10 cellular contexts compared by ENCODE assay signal in the genomic region with DNA sequence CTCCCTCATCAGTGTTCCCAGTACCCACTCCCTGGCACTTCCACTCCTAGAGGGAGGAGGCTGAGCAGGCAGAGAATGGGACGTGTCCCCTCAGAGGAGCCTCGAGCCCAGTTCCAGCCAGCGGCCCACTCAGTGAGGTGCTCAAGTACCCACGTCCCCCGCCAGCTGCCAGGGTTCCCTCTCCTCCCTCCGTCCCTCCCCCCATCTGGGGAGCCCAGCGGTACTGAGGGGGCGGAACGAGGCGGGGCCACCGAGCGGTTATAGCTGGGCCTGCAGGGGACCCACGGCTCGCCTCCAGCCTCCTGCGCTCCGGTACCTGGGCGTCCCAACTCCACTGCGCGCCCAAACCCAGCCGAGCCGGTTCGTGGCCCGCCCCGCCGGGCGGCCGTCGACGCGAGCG. TPM values are rescaled to one million over a fixed set of nuclear protein-coding genes. Genes with fewer than 3 reads are reported as not detected.
DNase-seq lines count a peak whose midpoint lies in the region; ATAC-seq and TF ChIP-seq lines count a peak whose summit lies in the region.
"Had no signal": no experiment of that assay in that cellular context is flagged by ENCODE, and none has a peak within 500 bp of the region (broad histone marks: within the 10 kb centered on the region; RNA-seq: fewer than 3 reads in every experiment).

A gene (plus strand): TSS at position 286 of the 400 bp plus-strand sequence.

- H3K36me3 ChIP-seq in spleen (no peaks in the 10 kb centered on the region), ascending aorta (no peaks in the 10 kb centered on the region)

- H3K27me3 ChIP-seq in spleen (replicated peaks in 1 of 7) (peaks cover 0 to 64% (median 32%) of the 10 kb centered on the region in 7 donors), ascending aorta (no peaks in the 10 kb centered on the region)

- peak; percentile 30 for DNase-seq in NCI-H345 (lab: John Stamatoyannopoulos, UW)
- DNase-seq in NCI-H345 treated with DMSO at 0.1 percent for 48 hours (lab: John Stamatoyannopoulos, UW; ENCODE audit: unreplicated experiment): no peak
- peak; percentile 91 to 95 for DNase-seq in NCI-H524 (lab: John Stamatoyannopoulos, UW)
- DNase-seq in coronary artery (ENCODE audit: low spot score): no peak
- DNase-seq in spleen: peak; percentile 74
- DNase-seq in hepatic stellate cell (ENCODE audit: low spot score): no peak
- DNase-seq in ascending aorta (ENCODE audit: low spot score in 2 of 2): no peak
- DNase-seq: amniotic stem cell, small intestine had no signal

- TF ChIP-seq POLR2A in spleen (IDR thresholded peaks at IDR 0.05): no peak

- ATAC-seq in GM19397 (IDR thresholded peaks at IDR 0.05; ENCODE audit: unreplicated experiment): no peak

- peak within 1 kb of the TSS; percentile 38 for H3K4me3 ChIP-seq in coronary artery
- H3K4me3 ChIP-seq in spleen: peak within 1 kb of the TSS in 6 of 8 donors; percentile 8 to 50 (median 13)
- peak within 1 kb of the TSS in 1 of 2 donors; percentile 11 for H3K4me3 ChIP-seq in ascending aorta

- intact Hi-C loops in spleen (cut with DNase I; ENCODE audit: low total_unique reads) (no loop called here), ascending aorta (cut with DNase I) (no loop called here)

- H3K4me1 ChIP-seq in spleen (peaks cover 25 to 43% (median 36%) of the 10 kb centered on the region in 6 donors), ascending aorta (peaks cover 3 to 12% of the 10 kb centered on the region in 2 donors)

- no peak for TF ChIP-seq CTCF in coronary artery (IDR thresholded peaks at IDR 0.05)
- TF ChIP-seq CTCF in spleen (IDR thresholded peaks at IDR 0.05 in 8 of 11, conservative IDR thresholded peaks at IDR 0.05 in 3 of 11): no peak
- no peak for TF ChIP-seq CTCF in ascending aorta (IDR thresholded peaks at IDR 0.05)

- WGBS in spleen, 5 donors: 1 to 14% (median 3%) methylated on average over 5 to 31 of the region's 31 CpGs

- no peak within 1 kb of the TSS for H3K27ac ChIP-seq in coronary artery
- H3K27ac ChIP-seq in spleen: no peak within 1 kb of the TSS
- H3K27ac ChIP-seq in ascending aorta: no peak within 1 kb of the TSS

- H3K9me3 ChIP-seq in spleen (no peaks in the 10 kb centered on the region), ascending aorta (no peaks in the 10 kb centered on the region)

RNA-seq across cellular contexts. Expression of the gene that starts here (rescaled TPM):
- 1 to 10 TPM in 1 of 7 donors, under 1 TPM in 3, not detected in 3; 0.51 to 1.9 (median 0.89) TPM for total RNA-seq in spleen
- polyA plus RNA-seq in spleen: 1 to 10 TPM in 2 of 3 donors, under 1 TPM in 1; 0.30 to 2.5 (median 2.3) TPM
- not detected for total RNA-seq in ascending aorta

Comparison
In these comparisons a context has a peak if more than half of its experiments do, and no peak if none do; other contexts are left out.
1. DNase-seq: peak in NCI-H345 (single experiment), NCI-H524 (2 of 2) and spleen (single experiment); none in NCI-H345 treated with DMSO at 0.1 percent for 48 hours (single experiment), coronary artery (single experiment), hepatic stellate cell (single experiment) and ascending aorta (0 of 2).